Comparison of ENCODE assay signal across 8 cellular contexts in the genomic region with DNA sequence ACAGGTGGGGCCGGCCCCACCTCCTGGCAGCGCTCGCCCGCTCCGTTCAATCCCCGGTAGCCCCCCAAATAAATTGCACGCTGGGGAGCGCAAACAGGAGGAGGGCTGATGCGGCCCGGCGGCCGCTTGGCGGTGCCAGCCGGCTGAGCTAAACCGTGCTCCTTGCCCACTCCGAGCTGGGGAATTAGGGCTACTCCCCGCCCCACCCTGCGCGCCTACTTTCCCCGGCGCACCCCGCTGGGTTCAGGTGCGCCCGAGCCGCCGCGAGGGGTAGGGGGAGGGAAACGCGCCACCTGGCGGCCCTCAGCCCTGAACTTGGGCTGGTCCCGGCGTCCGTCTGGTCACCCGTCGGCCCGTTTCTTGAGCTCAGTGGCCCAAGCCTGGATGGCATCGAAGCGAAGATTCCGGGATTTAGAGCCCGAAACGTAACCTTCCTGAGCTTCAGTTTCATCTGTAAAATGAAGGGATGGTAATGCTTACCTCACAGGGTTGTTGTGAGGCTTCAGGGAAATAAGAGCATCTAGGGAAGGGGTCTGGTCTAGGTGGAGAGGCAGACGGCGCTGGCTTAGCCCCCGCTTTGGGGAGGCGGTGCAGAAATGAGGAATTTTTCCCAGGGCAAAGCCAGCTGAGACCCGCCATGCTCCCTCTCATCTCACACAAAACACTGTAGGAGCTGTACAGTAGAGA. TPM values are rescaled to one million over a fixed set of nuclear protein-coding genes. Genes with fewer than 3 reads are reported as not detected.
DNase-seq lines count a peak whose midpoint lies in the region; ATAC-seq, FAIRE-seq and TF ChIP-seq lines count a peak whose summit lies in the region.

No MANE protein-coding gene starts in this region.

- H3K79me2 ChIP-seq in endothelial cell of umbilical vein (ENCODE audit: control insufficient read depth, insufficient read depth, low read length) = no peaks in the 10 kb centered on the region

- dilution Hi-C loops in endothelial cell of umbilical vein (cut with MboI; ENCODE audit: extremely low pct_ligation_motif_present, low sequenced_read_pairs) = no loop called here

- peak; percentile 68 for ATAC-seq in HG03066 (IDR thresholded peaks at IDR 0.05; ENCODE audit: low read depth, unreplicated experiment)

- peak; percentile 60 to 83 for TF ChIP-seq CTCF in endothelial cell of umbilical vein (IDR thresholded peaks at IDR 0.05; ENCODE audit: extremely low read depth in 1 of 2, insufficient read depth in 1 of 2, low read depth in 1 of 2, low read length in 2 of 2)

- no peak overlapping the region for H3K27ac ChIP-seq in endothelial cell of umbilical vein (ENCODE audit: insufficient read depth, low read depth, low read length)

- FAIRE-seq in endothelial cell of umbilical vein (lab: Jason Lieb, UNC) = peak; percentile 37

- peak overlapping the region; percentile 83 for H3K4me2 ChIP-seq in endothelial cell of umbilical vein (ENCODE audit: insufficient read depth, low read length)

- no peaks in the 10 kb centered on the region for H3K36me3 ChIP-seq in endothelial cell of umbilical vein (ENCODE audit: control insufficient read depth in 2 of 2, extremely low read depth in 1 of 2, insufficient read depth in 2 of 2, low read length in 2 of 2)

- H4K20me1 ChIP-seq in endothelial cell of umbilical vein (replicated peaks; ENCODE audit: control insufficient read depth, extremely low read depth, insufficient read depth, low read length) = no peaks in the 10 kb centered on the region

- no TSS peak for BruUV-seq in endothelial cell of umbilical vein (replicated peaks; lab: Mats Ljungman, UMichigan)

- peak overlapping the region; percentile 84 for H2AFZ ChIP-seq in endothelial cell of umbilical vein (ENCODE audit: low read depth, low read length)

- peaks cover 14% of the 10 kb centered on the region for H3K4me1 ChIP-seq in endothelial cell of umbilical vein (ENCODE audit: control insufficient read depth, extremely low read depth, insufficient read depth, low read length)

- no peaks in the 10 kb centered on the region for H3K9me3 ChIP-seq in endothelial cell of umbilical vein (replicated peaks; ENCODE audit: control insufficient read depth, insufficient read depth, low read length)

- no peaks in the 10 kb centered on the region for H3K9me1 ChIP-seq in endothelial cell of umbilical vein (replicated peaks; ENCODE audit: control insufficient read depth, extremely low read depth, insufficient read depth, low read length)

- peaks cover 13 to 20% of the 10 kb centered on the region in 2 experiments for H3K27me3 ChIP-seq in endothelial cell of umbilical vein (ENCODE audit: control insufficient read depth in 2 of 2, insufficient read depth in 2 of 2, low read length in 2 of 2)

- H3K4me3 ChIP-seq in endothelial cell of umbilical vein (replicated peaks in 1 of 3; ENCODE audit: insufficient read depth in 1 of 3, low read depth in 1 of 3, low read length in 3 of 3) = peak overlapping the region; percentile 36 to 62 (median 46)

- TF ChIP-seq POLR2A in endothelial cell of umbilical vein (IDR thresholded peaks at IDR 0.05; ENCODE audit: low read depth, low read length) = no peak

- DNase-seq in NCI-H1436 (lab: John Stamatoyannopoulos, UW) (peak; percentile 96), NCI-H1436 treated with DMSO at 0.1 percent for 48 hours (lab: John Stamatoyannopoulos, UW) (no peak), NCI-H526 (lab: John Stamatoyannopoulos, UW) (peak; percentile 90 to 98), endothelial cell of umbilical vein (ENCODE audit: low read depth, low spot score) (no peak), mucosa of gallbladder (ENCODE audit: low spot score) (peak; percentile 74)
- DNase-seq in activated CD8-positive, alpha-beta memory T cell treated with anti-CD3 and anti-CD28 coated beads for 48 hours (ENCODE audit: low read depth in 2 of 3, low spot score in 2 of 3) = peak; percentile 13 to 27 (median 21)
- DNase-seq in stimulated activated CD8-positive, alpha-beta memory T cell treated with anti-CD3 and anti-CD28 coated beads, Interleukin-7, amount 100 ng/mL, for 1 hour (ENCODE audit: low read depth in 2 of 2) = peak; percentile 24 to 29

- CTCF ChIA-PET in endothelial cell of umbilical vein (lab: Charles Lee) = interaction anchor here (0.6 to 2.9 kb wide), 41 partner anchors 9 to 296 kb away, joined by 3 to 102 read pairs (median 5); a partner anchor contains a TSS

- POLR2A ChIA-PET in endothelial cell of umbilical vein (lab: Charles Lee) = no interaction called here

- intact Hi-C loops in endothelial cell of umbilical vein (cut with micrococcal nuclease) = loop anchor here (1.0 to 5.0 kb wide), 5 partner anchors 55 to 130 kb away; a partner anchor contains a TSS

- H3K9ac ChIP-seq in endothelial cell of umbilical vein (replicated peaks; ENCODE audit: extremely low read depth, insufficient read depth, low read length) = no peak overlapping the region

TF ChIP-seq in endothelial cell of umbilical vein, 7 proteins besides CTCF, POLR2A, EP300 and RAD21:
- TF ChIP-seq FOS (IDR thresholded peaks at IDR 0.05; ENCODE audit: borderline replicate concordance, insufficient read depth, low read length) = no peak
- peak; percentile 15 for TF ChIP-seq EZH2 (IDR thresholded peaks at IDR 0.05; ENCODE audit: borderline replicate concordance, low read depth, low read length, severe bottlenecking)
TF ChIP-seq in endothelial cell of umbilical vein: peak in this region for 1.

RNA-seq across cellular contexts. Expression of a gene that starts 0.5 kb away (rescaled TPM):
- total RNA-seq in endothelial cell of umbilical vein = 1.4 and 2.1 TPM in 2 replicates
- 1.3 and 1.5 TPM in 2 replicates for polyA plus RNA-seq in endothelial cell of umbilical vein
- polyA plus RNA-seq in endothelial cell of umbilical vein (2011; cell fraction: cytosol; rRNA removed) = 1.2 and 1.6 TPM in 2 replicates
- 0.62 and 0.92 TPM in 2 replicates for polyA plus RNA-seq in endothelial cell of umbilical vein (2011; cell fraction: nucleus; rRNA removed)
- 1.2 and 1.4 TPM in 2 replicates for polyA plus RNA-seq in endothelial cell of umbilical vein (2012)
- polyA minus RNA-seq in endothelial cell of umbilical vein = 0.98 and 1.00 TPM in 2 replicates
- 4.2 TPM for polyA minus RNA-seq in endothelial cell of umbilical vein (2011; cell fraction: cytosol; rRNA and poly(A)+ RNA removed)
- polyA minus RNA-seq in endothelial cell of umbilical vein (2011; cell fraction: nucleus; rRNA and poly(A)+ RNA removed) = 1.1 and 1.6 TPM in 2 replicates
- 4.4 TPM for total RNA-seq in mucosa of gallbladder

RNA-seq across cellular contexts. Expression of a gene that starts 19.0 kb away (rescaled TPM):
- total RNA-seq in endothelial cell of umbilical vein = 13.4 and 19.9 TPM in 2 replicates
- 6.3 and 8.6 TPM in 2 replicates for polyA plus RNA-seq in endothelial cell of umbilical vein
- 10.9 and 12.4 TPM in 2 replicates for polyA plus RNA-seq in endothelial cell of umbilical vein (2011; cell fraction: cytosol; rRNA removed)
- 27.1 and 34.7 TPM in 2 replicates for polyA plus RNA-seq in endothelial cell of umbilical vein (2011; cell fraction: nucleus; rRNA removed)
- 12.0 and 16.5 TPM in 2 replicates for polyA plus RNA-seq in endothelial cell of umbilical vein (2012)
- 14.2 and 15.8 TPM in 2 replicates for polyA minus RNA-seq in endothelial cell of umbilical vein
- 12.1 TPM for polyA minus RNA-seq in endothelial cell of umbilical vein (2011; cell fraction: cytosol; rRNA and poly(A)+ RNA removed)
- 23.8 and 26.0 TPM in 2 replicates for polyA minus RNA-seq in endothelial cell of umbilical vein (2011; cell fraction: nucleus; rRNA and poly(A)+ RNA removed)
- total RNA-seq in mucosa of gallbladder = 13.4 TPM

RNA-seq across cellular contexts. Expression of a gene that starts 52.7 kb away (rescaled TPM):
- 4.3 and 5.5 TPM in 2 replicates for total RNA-seq in endothelial cell of umbilical vein
- polyA plus RNA-seq in endothelial cell of umbilical vein = 2.7 and 2.8 TPM in 2 replicates
- polyA plus RNA-seq in endothelial cell of umbilical vein (2011; cell fraction: cytosol; rRNA removed) = 1.9 and 2.8 TPM in 2 replicates
- 4.5 and 6.0 TPM in 2 replicates for polyA plus RNA-seq in endothelial cell of umbilical vein (2011; cell fraction: nucleus; rRNA removed)
- polyA plus RNA-seq in endothelial cell of umbilical vein (2012) = 4.1 and 6.3 TPM in 2 replicates
- polyA minus RNA-seq in endothelial cell of umbilical vein = 2.2 and 3.6 TPM in 2 replicates
- not detected for polyA minus RNA-seq in endothelial cell of umbilical vein (2011; cell fraction: cytosol; rRNA and poly(A)+ RNA removed)
- polyA minus RNA-seq in endothelial cell of umbilical vein (2011; cell fraction: nucleus; rRNA and poly(A)+ RNA removed) = 2.2 and 3.1 TPM in 2 replicates
- 3.3 TPM for total RNA-seq in mucosa of gallbladder

Comparison
In these comparisons a context has a peak if more than half of its experiments do, and no peak if none do; other contexts are left out.
1. DNase-seq: peak in NCI-H1436 (single experiment), NCI-H526 (2 of 2), activated CD8-positive, alpha-beta memory T cell treated with anti-CD3 and anti-CD28 coated beads for 48 hours (3 of 3), mucosa of gallbladder (single experiment) and stimulated activated CD8-positive, alpha-beta memory T cell treated with anti-CD3 and anti-CD28 coated beads, Interleukin-7, amount 100 ng/mL, for 1 hour (2 of 2); none in NCI-H1436 treated with DMSO at 0.1 percent for 48 hours (single experiment) and endothelial cell of umbilical vein (single experiment).